8 cellular contexts compared by ENCODE assay signal in genomic region chr21:15051652-15052554, GRCh38. TPM values are rescaled to one million over a fixed set of nuclear protein-coding genes. Genes with fewer than 3 reads are reported as not detected.
DNase-seq lines count a peak whose midpoint lies in the region; ATAC-seq and TF ChIP-seq lines count a peak whose summit lies in the region.

No MANE protein-coding gene starts in this region.

- H3K4me2 ChIP-seq in IMR-90 (ENCODE audit: low read depth, low read length), result no peak overlapping the region; the same call in 1 of the 2 replicates

- POLR2A ChIA-PET in IMR-90 (lab: Charles Lee; ENCODE audit: unreplicated experiment), result no interaction called here

- intact Hi-C loops in IMR-90 (cut with micrococcal nuclease), result no loop called here

- dilution Hi-C loops in IMR-90 (cut with HindIII; ENCODE audit: low sequenced_read_pairs, unreplicated experiment), result no loop called here

- H2AK9ac ChIP-seq in IMR-90 (replicated peaks; ENCODE audit: low read depth, low read length, poor library complexity), result no peak overlapping the region

- no peak for TF ChIP-seq CTCF in IMR-90 (conservative IDR thresholded peaks at IDR 0.05; ENCODE audit: low read depth, low read length)

- no peaks in the 10 kb centered on the region for H3K9me3 ChIP-seq in IMR-90 (ENCODE audit: control insufficient read depth, insufficient read depth, low read length)
- no peaks in the 10 kb centered on the region for H3K9me3 ChIP-seq in duodenal mucosa (ENCODE audit: control insufficient read depth in 1 of 2, low read length in 2 of 2)

- H2BK20ac ChIP-seq in IMR-90 (ENCODE audit: low read depth, low read length), result no peak overlapping the region

- H3K27ac ChIP-seq in IMR-90 (ENCODE audit: insufficient read depth, low read length), result no peak overlapping the region
- H3K27ac ChIP-seq in duodenal mucosa (ENCODE audit: low read depth, low read length), result no peak overlapping the region

- no peak overlapping the region for H3K23ac ChIP-seq in IMR-90 (ENCODE audit: low read depth, low read length)

- peak; percentile 78 for DNase-seq in Caki2 (ENCODE audit: low read depth)
- DNase-seq in IMR-90, result peak; percentile 47
- no peak for DNase-seq in stimulated activated naive B cell treated with anti-CD40 and anti-IgM and Interleukin-4, amounts not matched to agents 10 μg/mL and 1 μg/mL and 100 μg/mL, for 72 hours
- DNase-seq in effector CD8-positive, alpha-beta T cell (lab: John Stamatoyannopoulos, UW), result no peak
- DNase-seq in midbrain (lab: John Stamatoyannopoulos, UW), result no peak
- DNase-seq in NCI-H2081 treated with DMSO at 0.1 percent for 48 hours (lab: John Stamatoyannopoulos, UW), result no peak

- in situ Hi-C loops in Caki2 (cut with HindIII; ENCODE audit: low pct_unique_long_range_greater_than_20kb, low sequenced_read_pairs) (no loop called here), IMR-90 (cut with MboI; ENCODE audit: low sequenced_read_pairs) (no loop called here)

- no CpG with 5 or more reads among the region's 9 CpGs for WGBS in IMR-90 (ENCODE audit: extremely low coverage in 2 of 2, insufficient read length in 1 of 2), 2 experiments

- peaks cover 39 to 79% of the 10 kb centered on the region in 2 donors for H3K4me1 Mint-ChIP-seq in stimulated activated naive B cell treated with anti-CD40 and anti-IgM and Interleukin-4, amounts not matched to agents 10 μg/mL and 1 μg/mL and 100 μg/mL, for 72 hours

- H2AFZ ChIP-seq in IMR-90 (replicated peaks; ENCODE audit: low read length, poor library complexity), result no peak overlapping the region

- no peak overlapping the region for H4K5ac ChIP-seq in IMR-90 (ENCODE audit: low read depth, low read length)

- H3K36me3 ChIP-seq in IMR-90 (ENCODE audit: control insufficient read depth, insufficient read depth, low read length), result no peaks in the 10 kb centered on the region
- no peaks in the 10 kb centered on the region for H3K36me3 ChIP-seq in duodenal mucosa (ENCODE audit: control insufficient read depth in 1 of 2, insufficient read depth in 2 of 2, low read length in 2 of 2)

- no peak overlapping the region for H2AK5ac ChIP-seq in IMR-90 (ENCODE audit: low read depth, low read length)

- H2BK120ac ChIP-seq in IMR-90 (ENCODE audit: low read depth, low read length), result no peak overlapping the region

- H3K9me3 Mint-ChIP-seq in stimulated activated naive B cell treated with anti-CD40 and anti-IgM and Interleukin-4, amounts not matched to agents 10 μg/mL and 1 μg/mL and 100 μg/mL, for 72 hours, result no peaks in the 10 kb centered on the region

- H3K4me3 ChIP-seq in IMR-90 (ENCODE audit: insufficient read depth, low read depth, low read length) (no peak overlapping the region), duodenal mucosa (ENCODE audit: low read depth in 1 of 2, low read length in 2 of 2) (peak overlapping the region; percentile 48 to 58)

- H3K4me3 Mint-ChIP-seq in stimulated activated naive B cell treated with anti-CD40 and anti-IgM and Interleukin-4, amounts not matched to agents 10 μg/mL and 1 μg/mL and 100 μg/mL, for 72 hours, result peak overlapping the region; percentile 80 to 83

- ATAC-seq in GM21381 (IDR thresholded peaks at IDR 0.05; ENCODE audit: unreplicated experiment) (peak; percentile 75), IMR-90 (ENCODE audit: low read depth) (peak; percentile 31; the same call in 1 of the 2 replicates)
- peak; percentile 77 to 80 for ATAC-seq in stimulated activated naive B cell treated with anti-CD40 and anti-IgM and Interleukin-4, amounts not matched to agents 10 μg/mL and 1 μg/mL and 100 μg/mL, for 72 hours (replicated peaks)

- peaks cover 78% of the 10 kb centered on the region for H4K20me1 ChIP-seq in IMR-90 (ENCODE audit: insufficient read depth, low read length)

- peaks cover 0 to 47% of the 10 kb centered on the region in 2 experiments; a peak in 2 of 4 replicates for H3K79me1 ChIP-seq in IMR-90 (ENCODE audit: low read depth in 1 of 2, low read length in 2 of 2)

- no peak overlapping the region for H2BK15ac ChIP-seq in IMR-90 (ENCODE audit: low read depth, low read length)

- no peak overlapping the region for H3K9ac ChIP-seq in IMR-90 (ENCODE audit: low read depth, low read length)
- peak overlapping the region; percentile 5 to 41 for H3K9ac ChIP-seq in duodenal mucosa (ENCODE audit: low read depth in 1 of 2, low read length in 2 of 2)

- no peak for TF ChIP-seq POLR2A in IMR-90 (IDR thresholded peaks at IDR 0.05; ENCODE audit: low read depth, low read length)

- H4K91ac ChIP-seq in IMR-90 (ENCODE audit: insufficient read depth, low read depth, low read length), result no peak overlapping the region

- H3K36me3 Mint-ChIP-seq in stimulated activated naive B cell treated with anti-CD40 and anti-IgM and Interleukin-4, amounts not matched to agents 10 μg/mL and 1 μg/mL and 100 μg/mL, for 72 hours, result peaks cover 1 to 2% of the 10 kb centered on the region in 2 donors

- H3K18ac ChIP-seq in IMR-90 (ENCODE audit: low read depth, low read length), result no peak overlapping the region

- H3K4ac ChIP-seq in IMR-90 (ENCODE audit: low read depth, low read length), result no peak overlapping the region

- no peak overlapping the region for H4K8ac ChIP-seq in IMR-90 (ENCODE audit: low read depth in 2 of 2, low read length in 2 of 2)

- CTCF ChIA-PET in IMR-90 (lab: Yijun Ruan, JAX), result interaction anchor here (1.0 kb wide), 1 partner anchor 54 kb away, joined by 3 read pairs; no protein-coding TSS in a partner anchor

- H3K27me3 Mint-ChIP-seq in stimulated activated naive B cell treated with anti-CD40 and anti-IgM and Interleukin-4, amounts not matched to agents 10 μg/mL and 1 μg/mL and 100 μg/mL, for 72 hours, result no peaks in the 10 kb centered on the region

- H3K27ac Mint-ChIP-seq in stimulated activated naive B cell treated with anti-CD40 and anti-IgM and Interleukin-4, amounts not matched to agents 10 μg/mL and 1 μg/mL and 100 μg/mL, for 72 hours, result peak overlapping the region; percentile 85

- H3K4me1 ChIP-seq in IMR-90 (ENCODE audit: control insufficient read depth, insufficient read depth, low read length), result peaks cover 7% of the 10 kb centered on the region
- peaks cover 69 to 74% of the 10 kb centered on the region in 2 donors for H3K4me1 ChIP-seq in duodenal mucosa (ENCODE audit: control insufficient read depth in 1 of 2, insufficient read depth in 2 of 2, low read length in 2 of 2)

- H3K56ac ChIP-seq in IMR-90 (ENCODE audit: extremely low read depth, insufficient read depth, low read length), result no peak overlapping the region

- H2BK5ac ChIP-seq in IMR-90 (ENCODE audit: low read depth, low read length, poor library complexity, severe bottlenecking), result no peak overlapping the region

- TF ChIP-seq RAD21 in IMR-90 (IDR thresholded peaks at IDR 0.05; ENCODE audit: low read length), result no peak

- no peaks in the 10 kb centered on the region for H3K27me3 ChIP-seq in IMR-90 (ENCODE audit: control insufficient read depth, insufficient read depth, low read length)
- H3K27me3 ChIP-seq in duodenal mucosa (ENCODE audit: control insufficient read depth in 1 of 2, insufficient read depth in 2 of 2, low read length in 2 of 2), result no peaks in the 10 kb centered on the region

- H3K14ac ChIP-seq in IMR-90 (replicated peaks; ENCODE audit: low read depth, low read length), result no peak overlapping the region

- BruUV-seq in IMR-90 (replicated peaks; lab: Mats Ljungman, UMichigan), result no TSS peak

- H3K9me1 ChIP-seq in IMR-90 (ENCODE audit: insufficient read depth, low read length), result peaks cover 3% of the 10 kb centered on the region; the same call in 1 of the 2 replicates

TF ChIP-seq in IMR-90, 13 proteins besides CTCF, POLR2A, EP300 and RAD21:
- TF ChIP-seq MAZ (IDR thresholded peaks at IDR 0.05; ENCODE audit: borderline replicate concordance, low read depth, low read length) (no peak), CHD1 (IDR thresholded peaks at IDR 0.05; ENCODE audit: low read depth, low read length) (no peak), FOS (IDR thresholded peaks at IDR 0.05; ENCODE audit: low read depth, low read length) (no peak), USF2 (IDR thresholded peaks at IDR 0.05; ENCODE audit: low read depth, low read length) (no peak), SMC3 (IDR thresholded peaks at IDR 0.05; ENCODE audit: low read depth, low read length) (no peak), MXI1 (IDR thresholded peaks at IDR 0.05; ENCODE audit: borderline replicate concordance, low read depth, low read length) (no peak), MAFK (IDR thresholded peaks at IDR 0.05; ENCODE audit: low read depth, low read length) (no peak), RFX5 (IDR thresholded peaks at IDR 0.05; ENCODE audit: low read depth, low read length) (no peak), BHLHE40 (IDR thresholded peaks at IDR 0.05; ENCODE audit: low read depth, low read length) (no peak), RCOR1 (IDR thresholded peaks at IDR 0.05; ENCODE audit: insufficient replicate concordance, low read length) (no peak), NFE2L2 (IDR thresholded peaks at IDR 0.05; ENCODE audit: low read depth, low read length) (no peak)
- TF ChIP-seq, protein P1, sequence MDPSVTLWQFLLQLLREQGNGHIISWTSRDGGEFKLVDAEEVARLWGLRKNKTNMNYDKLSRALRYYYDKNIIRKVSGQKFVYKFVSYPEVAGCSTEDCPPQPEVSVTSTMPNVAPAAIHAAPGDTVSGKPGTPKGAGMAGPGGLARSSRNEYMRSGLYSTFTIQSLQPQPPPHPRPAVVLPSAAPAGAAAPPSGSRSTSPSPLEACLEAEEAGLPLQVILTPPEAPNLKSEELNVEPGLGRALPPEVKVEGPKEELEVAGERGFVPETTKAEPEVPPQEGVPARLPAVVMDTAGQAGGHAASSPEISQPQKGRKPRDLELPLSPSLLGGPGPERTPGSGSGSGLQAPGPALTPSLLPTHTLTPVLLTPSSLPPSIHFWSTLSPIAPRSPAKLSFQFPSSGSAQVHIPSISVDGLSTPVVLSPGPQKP (IDR thresholded peaks at IDR 0.05; ENCODE audit: borderline replicate concordance, low read depth, low read length), result no peak

RNA-seq across cellular contexts. Expression of gene NRIP1, which starts 12.9 kb away (rescaled TPM):
- total RNA-seq in Caki2 (2014; rRNA removed; shearing (Covaris generic); ENCODE audit: low replicate concordance), result 45.4 and 50.4 TPM in 2 replicates
- total RNA-seq in IMR-90 (2012; rRNA removed), result 73.8 and 85.3 TPM in 2 replicates
- polyA plus RNA-seq in IMR-90 (2012; rRNA removed), result 8.5 and 9.6 TPM in 2 replicates
- 1.4 and 1.5 TPM in 2 replicates for polyA plus RNA-seq in IMR-90 (2012; cell fraction: cytosol; rRNA removed)
- polyA plus RNA-seq in IMR-90 (2012; cell fraction: nucleus; rRNA removed; ENCODE audit: low replicate concordance), result 1.7 and 17.8 TPM in 2 replicates

Comparison
In these comparisons a context has a peak if more than half of its experiments do, and no peak if none do; other contexts are left out.
1. DNase-seq: peak in Caki2 (single experiment) and IMR-90 (single experiment); none in stimulated activated naive B cell treated with anti-CD40 and anti-IgM and Interleukin-4, amounts not matched to agents 10 μg/mL and 1 μg/mL and 100 μg/mL, for 72 hours (single experiment), effector CD8-positive, alpha-beta T cell (single experiment), midbrain (single experiment) and NCI-H2081 treated with DMSO at 0.1 percent for 48 hours (single experiment).
2. Peak in every context shown above with its lines, with median percentiles within 50 percentile points of each other: ATAC-seq.